Comparison of ENCODE assay signal across 1 cellular context in the genomic region with DNA sequence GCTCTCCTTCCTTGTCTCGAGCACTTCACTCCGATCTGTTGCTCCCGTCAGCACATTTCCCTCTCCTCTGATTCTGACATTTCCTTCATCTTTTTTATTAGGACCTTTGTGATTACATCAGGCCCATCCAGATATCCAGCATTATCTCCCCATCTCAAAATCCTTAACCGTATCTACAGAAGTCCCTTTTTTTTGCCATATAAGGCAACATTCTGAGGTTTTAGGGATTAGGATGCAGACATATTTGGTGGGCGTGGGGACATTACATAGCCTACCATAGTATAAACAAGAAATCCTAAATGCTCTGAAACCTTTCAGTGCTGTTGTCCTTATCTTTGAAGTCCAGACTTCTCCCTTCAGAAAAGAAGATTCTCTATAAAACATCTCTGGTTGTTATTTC.
TF ChIP-seq lines count a peak whose summit lies in the region.

No MANE protein-coding gene starts in this region.

TF ChIP-seq in HepG2, 621 proteins besides CTCF, POLR2A, EP300 and RAD21 (continued from another document):
- TF ChIP-seq, protein P1, sequence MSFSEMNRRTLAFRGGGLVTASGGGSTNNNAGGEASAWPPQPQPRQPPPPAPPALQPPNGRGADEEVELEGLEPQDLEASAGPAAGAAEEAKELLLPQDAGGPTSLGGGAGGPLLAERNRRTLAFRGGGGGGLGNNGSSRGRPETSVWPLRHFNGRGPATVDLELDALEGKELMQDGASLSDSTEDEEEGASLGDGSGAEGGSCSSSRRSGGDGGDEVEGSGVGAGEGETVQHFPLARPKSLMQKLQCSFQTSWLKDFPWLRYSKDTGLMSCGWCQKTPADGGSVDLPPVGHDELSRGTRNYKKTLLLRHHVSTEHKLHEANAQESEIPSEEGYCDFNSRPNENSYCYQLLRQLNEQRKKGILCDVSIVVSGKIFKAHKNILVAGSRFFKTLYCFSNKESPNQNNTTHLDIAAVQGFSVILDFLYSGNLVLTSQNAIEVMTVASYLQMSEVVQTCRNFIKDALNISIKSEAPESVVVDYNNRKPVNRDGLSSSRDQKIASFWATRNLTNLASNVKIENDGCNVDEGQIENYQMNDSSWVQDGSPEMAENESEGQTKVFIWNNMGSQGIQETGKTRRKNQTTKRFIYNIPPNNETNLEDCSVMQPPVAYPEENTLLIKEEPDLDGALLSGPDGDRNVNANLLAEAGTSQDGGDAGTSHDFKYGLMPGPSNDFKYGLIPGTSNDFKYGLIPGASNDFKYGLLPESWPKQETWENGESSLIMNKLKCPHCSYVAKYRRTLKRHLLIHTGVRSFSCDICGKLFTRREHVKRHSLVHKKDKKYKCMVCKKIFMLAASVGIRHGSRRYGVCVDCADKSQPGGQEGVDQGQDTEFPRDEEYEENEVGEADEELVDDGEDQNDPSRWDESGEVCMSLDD (CRISPR knock-in tag; IDR thresholded peaks at IDR 0.05; ENCODE audit: borderline replicate concordance): no peak
- TF ChIP-seq, protein P2, sequence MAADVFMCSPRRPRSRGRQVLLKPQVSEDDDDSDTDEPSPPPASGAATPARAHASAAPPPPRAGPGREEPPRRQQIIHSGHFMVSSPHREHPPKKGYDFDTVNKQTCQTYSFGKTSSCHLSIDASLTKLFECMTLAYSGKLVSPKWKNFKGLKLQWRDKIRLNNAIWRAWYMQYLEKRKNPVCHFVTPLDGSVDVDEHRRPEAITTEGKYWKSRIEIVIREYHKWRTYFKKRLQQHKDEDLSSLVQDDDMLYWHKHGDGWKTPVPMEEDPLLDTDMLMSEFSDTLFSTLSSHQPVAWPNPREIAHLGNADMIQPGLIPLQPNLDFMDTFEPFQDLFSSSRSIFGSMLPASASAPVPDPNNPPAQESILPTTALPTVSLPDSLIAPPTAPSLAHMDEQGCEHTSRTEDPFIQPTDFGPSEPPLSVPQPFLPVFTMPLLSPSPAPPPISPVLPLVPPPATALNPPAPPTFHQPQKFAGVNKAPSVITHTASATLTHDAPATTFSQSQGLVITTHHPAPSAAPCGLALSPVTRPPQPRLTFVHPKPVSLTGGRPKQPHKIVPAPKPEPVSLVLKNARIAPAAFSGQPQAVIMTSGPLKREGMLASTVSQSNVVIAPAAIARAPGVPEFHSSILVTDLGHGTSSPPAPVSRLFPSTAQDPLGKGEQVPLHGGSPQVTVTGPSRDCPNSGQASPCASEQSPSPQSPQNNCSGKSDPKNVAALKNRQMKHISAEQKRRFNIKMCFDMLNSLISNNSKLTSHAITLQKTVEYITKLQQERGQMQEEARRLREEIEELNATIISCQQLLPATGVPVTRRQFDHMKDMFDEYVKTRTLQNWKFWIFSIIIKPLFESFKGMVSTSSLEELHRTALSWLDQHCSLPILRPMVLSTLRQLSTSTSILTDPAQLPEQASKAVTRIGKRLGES (CRISPR knock-in tag; IDR thresholded peaks at IDR 0.05; ENCODE audit: borderline replicate concordance): no peak
- TF ChIP-seq, protein P3, sequence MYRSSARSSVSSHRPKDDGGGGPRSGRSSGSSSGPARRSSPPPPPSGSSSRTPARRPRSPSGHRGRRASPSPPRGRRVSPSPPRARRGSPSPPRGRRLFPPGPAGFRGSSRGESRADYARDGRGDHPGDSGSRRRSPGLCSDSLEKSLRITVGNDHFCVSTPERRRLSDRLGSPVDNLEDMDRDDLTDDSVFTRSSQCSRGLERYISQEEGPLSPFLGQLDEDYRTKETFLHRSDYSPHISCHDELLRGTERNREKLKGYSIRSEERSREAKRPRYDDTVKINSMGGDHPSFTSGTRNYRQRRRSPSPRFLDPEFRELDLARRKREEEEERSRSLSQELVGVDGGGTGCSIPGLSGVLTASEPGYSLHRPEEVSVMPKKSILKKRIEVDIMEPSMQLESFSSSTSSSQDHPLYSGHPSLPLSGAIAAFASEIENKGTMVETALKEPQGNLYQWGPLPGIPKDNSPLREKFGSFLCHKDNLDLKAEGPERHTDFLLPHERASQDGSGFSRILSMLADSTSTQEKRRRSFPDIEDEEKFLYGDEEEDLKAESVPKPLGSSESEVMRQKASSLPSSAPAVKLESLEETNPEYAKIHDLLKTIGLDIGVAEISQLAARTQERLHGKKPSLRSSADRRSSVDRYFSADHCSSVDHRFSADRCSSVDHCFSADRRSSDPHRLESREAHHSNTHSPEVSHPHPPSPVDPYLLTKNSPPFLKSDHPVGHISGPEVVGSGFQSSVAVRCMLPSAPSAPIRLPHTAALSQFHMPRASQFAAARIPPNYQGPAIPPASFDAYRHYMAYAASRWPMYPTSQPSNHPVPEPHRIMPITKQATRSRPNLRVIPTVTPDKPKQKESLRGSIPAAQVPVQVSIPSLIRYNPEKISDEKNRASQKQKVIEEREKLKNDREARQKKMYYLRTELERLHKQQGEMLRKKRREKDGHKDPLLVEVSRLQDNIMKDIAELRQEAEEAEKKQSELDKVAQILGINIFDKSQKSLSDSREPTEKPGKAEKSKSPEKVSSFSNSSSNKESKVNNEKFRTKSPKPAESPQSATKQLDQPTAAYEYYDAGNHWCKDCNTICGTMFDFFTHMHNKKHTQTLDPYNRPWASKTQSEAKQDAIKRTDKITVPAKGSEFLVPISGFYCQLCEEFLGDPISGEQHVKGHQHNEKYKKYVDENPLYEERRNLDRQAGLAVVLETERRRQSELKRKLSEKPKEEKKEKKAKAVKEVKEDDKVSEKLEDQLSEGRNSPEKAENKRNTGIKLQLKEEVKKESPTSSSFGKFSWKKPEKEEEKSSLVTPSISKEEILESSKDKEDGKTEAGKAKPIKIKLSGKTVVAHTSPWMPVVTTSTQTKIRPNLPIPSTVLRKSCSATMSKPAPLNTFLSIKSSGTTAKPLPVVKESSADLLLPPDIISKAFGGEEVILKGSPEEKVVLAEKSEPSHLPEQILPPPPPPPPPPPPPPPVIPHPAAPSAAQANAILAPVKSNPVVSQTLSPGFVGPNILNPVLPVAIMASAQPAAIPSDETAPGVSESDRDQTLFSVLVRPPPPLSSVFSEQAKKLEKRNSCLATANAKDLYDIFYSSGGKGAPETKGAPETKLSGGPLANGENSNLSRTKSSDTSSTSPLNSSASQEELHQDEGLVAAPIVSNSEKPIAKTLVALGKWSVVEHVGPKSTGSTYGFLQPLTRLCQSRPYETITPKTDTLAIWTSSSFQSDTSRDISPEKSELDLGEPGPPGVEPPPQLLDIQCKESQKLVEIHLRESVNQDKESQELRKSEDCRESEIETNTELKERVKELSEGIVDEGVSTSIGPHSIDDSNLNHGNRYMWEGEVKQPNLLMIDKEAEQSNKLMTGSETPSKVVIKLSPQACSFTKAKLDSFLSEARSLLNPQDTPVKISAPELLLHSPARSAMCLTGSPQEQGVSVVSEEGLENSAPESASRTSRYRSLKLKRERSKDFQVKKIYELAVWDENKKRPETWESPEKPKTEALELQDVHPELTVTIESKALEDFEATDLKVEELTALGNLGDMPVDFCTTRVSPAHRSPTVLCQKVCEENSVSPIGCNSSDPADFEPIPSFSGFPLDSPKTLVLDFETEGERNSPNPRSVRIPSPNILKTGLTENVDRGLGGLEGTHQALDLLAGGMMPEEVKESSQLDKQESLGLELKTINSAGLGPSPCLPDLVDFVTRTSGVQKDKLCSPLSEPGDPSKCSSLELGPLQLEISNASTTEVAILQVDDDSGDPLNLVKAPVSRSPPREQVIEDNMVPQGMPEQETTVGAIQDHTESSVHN (CRISPR knock-in tag; IDR thresholded peaks at IDR 0.05): no peak
- no peak for TF ChIP-seq MATR3 (CRISPR knock-in tag; IDR thresholded peaks at IDR 0.05)
- no peak for TF ChIP-seq ETV5 (CRISPR knock-in tag; IDR thresholded peaks at IDR 0.05; ENCODE audit: borderline replicate concordance)
- TF ChIP-seq, protein P4, sequence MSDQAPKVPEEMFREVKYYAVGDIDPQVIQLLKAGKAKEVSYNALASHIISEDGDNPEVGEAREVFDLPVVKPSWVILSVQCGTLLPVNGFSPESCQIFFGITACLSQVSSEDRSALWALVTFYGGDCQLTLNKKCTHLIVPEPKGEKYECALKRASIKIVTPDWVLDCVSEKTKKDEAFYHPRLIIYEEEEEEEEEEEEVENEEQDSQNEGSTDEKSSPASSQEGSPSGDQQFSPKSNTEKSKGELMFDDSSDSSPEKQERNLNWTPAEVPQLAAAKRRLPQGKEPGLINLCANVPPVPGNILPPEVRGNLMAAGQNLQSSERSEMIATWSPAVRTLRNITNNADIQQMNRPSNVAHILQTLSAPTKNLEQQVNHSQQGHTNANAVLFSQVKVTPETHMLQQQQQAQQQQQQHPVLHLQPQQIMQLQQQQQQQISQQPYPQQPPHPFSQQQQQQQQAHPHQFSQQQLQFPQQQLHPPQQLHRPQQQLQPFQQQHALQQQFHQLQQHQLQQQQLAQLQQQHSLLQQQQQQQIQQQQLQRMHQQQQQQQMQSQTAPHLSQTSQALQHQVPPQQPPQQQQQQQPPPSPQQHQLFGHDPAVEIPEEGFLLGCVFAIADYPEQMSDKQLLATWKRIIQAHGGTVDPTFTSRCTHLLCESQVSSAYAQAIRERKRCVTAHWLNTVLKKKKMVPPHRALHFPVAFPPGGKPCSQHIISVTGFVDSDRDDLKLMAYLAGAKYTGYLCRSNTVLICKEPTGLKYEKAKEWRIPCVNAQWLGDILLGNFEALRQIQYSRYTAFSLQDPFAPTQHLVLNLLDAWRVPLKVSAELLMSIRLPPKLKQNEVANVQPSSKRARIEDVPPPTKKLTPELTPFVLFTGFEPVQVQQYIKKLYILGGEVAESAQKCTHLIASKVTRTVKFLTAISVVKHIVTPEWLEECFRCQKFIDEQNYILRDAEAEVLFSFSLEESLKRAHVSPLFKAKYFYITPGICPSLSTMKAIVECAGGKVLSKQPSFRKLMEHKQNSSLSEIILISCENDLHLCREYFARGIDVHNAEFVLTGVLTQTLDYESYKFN (CRISPR knock-in tag; conservative IDR thresholded peaks at IDR 0.05): no peak
TF ChIP-seq in HepG2: peak in this region for 0.
